In the genomic region with DNA sequence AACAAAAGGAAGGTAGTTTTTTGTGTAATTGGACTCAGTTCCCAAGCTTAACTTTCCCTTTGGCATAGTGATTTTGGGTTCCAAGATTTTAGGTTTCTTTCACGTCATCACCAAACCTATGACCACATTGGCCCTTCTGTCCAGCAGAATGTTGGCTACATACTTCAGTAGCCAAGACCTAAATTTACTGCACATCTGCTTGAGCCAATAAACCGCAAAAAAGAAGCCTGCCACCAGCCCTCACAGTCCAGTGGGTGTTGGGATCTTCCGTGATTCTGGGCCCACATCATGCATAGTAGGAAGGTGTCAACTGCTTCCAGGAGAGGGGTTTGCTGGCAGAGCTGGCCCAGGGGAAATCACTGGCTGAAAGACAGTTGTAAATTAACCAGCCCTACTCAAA, we compare ENCODE assay signal across 25 cellular contexts. TPM values are rescaled to one million over a fixed set of nuclear protein-coding genes. Genes with fewer than 3 reads are reported as not detected.
"Had no signal": no experiment of that assay in that cellular context is flagged by ENCODE, and none has a peak within 500 bp of the region (broad histone marks: within the 10 kb centered on the region; RNA-seq: fewer than 3 reads in every experiment).

No MANE protein-coding gene starts in this region.

- H3K9me3 ChIP-seq: colonic mucosa, ovary, suprapubic skin had no signal

- ATAC-seq: heart right ventricle; lower lobe of right lung; naive thymus-derived CD4-positive, alpha-beta T cell; right cardiac atrium; stimulated activated effector memory CD8-positive, alpha-beta T cell treated with anti-CD3 and anti-CD28 coated beads, Interleukin-12 subunit alpha, Interleukin-12 subunit beta, amount 100 ng/mL, for 72 hours; stimulated activated naive CD8-positive, alpha-beta T cell treated with anti-CD3 and anti-CD28 coated beads, Interleukin-15, Interleukin-2, amounts not matched to agents 100 U/mL and 50 U/mL, for 24 hours had no signal

- H3K27ac Mint-ChIP-seq: memory B cell; naive thymus-derived CD4-positive, alpha-beta T cell; stimulated activated effector memory CD8-positive, alpha-beta T cell treated with anti-CD3 and anti-CD28 coated beads, Interleukin-12 subunit alpha, Interleukin-12 subunit beta, amount 100 ng/mL, for 72 hours had no signal

- H3K4me3 ChIP-seq: colonic mucosa, heart right ventricle, left ventricle myocardium inferior, lower lobe of right lung, ovary, smooth muscle cell, suprapubic skin, tibial nerve had no signal

- H3K27ac ChIP-seq: colonic mucosa, heart right ventricle, left ventricle myocardium inferior, lower lobe of right lung, ovary, suprapubic skin, tibial nerve had no signal

- H3K36me3 Mint-ChIP-seq: stimulated activated effector memory CD8-positive, alpha-beta T cell treated with anti-CD3 and anti-CD28 coated beads, Interleukin-12 subunit alpha, Interleukin-12 subunit beta, amount 100 ng/mL, for 72 hours had no signal

- H3K4me1 ChIP-seq: colonic mucosa, heart right ventricle, left ventricle myocardium inferior, lower lobe of right lung, suprapubic skin, tibial nerve had no signal

- H3K36me3 ChIP-seq: colonic mucosa, heart right ventricle, left ventricle myocardium inferior, lower lobe of right lung, ovary, suprapubic skin, tibial nerve had no signal

- H3K4me1 Mint-ChIP-seq: neural crest cell had no signal

- H3K4me3 Mint-ChIP-seq: memory B cell; naive thymus-derived CD4-positive, alpha-beta T cell; neural crest cell; stimulated activated effector memory CD8-positive, alpha-beta T cell treated with anti-CD3 and anti-CD28 coated beads, Interleukin-12 subunit alpha, Interleukin-12 subunit beta, amount 100 ng/mL, for 72 hours had no signal

- H3K27me3 ChIP-seq: colonic mucosa, heart right ventricle, ovary, suprapubic skin, tibial nerve had no signal

- DNase-seq: caudate nucleus; colonic mucosa; dermis blood vessel endothelial cell; erythroblast; heart right ventricle; hypothalamus; kidney glomerular epithelial cell; left ventricle myocardium inferior; lower lobe of right lung; midbrain; naive thymus-derived CD4-positive, alpha-beta T cell; ovary; right cardiac atrium; stimulated activated CD4-positive, alpha-beta T cell treated with anti-CD3 and anti-CD28 coated beads, Interleukin-4, amount 100 ng/mL, for 1 hour; stimulated activated CD8-positive, alpha-beta memory T cell treated with anti-CD3 and anti-CD28 coated beads, Interleukin-4, amount 100 ng/mL, for 48 hours; stimulated activated naive CD8-positive, alpha-beta T cell treated with anti-CD3 and anti-CD28 coated beads, Interleukin-15, Interleukin-2, amounts not matched to agents 100 U/mL and 50 U/mL, for 24 hours had no signal

RNA-seq across cellular contexts. Expression of a gene that starts 57.6 kb away (rescaled TPM):
- total RNA-seq: cerebellum, endothelial cell of umbilical vein, frontal cortex, neural crest cell, smooth muscle cell had no signal
- polyA plus RNA-seq: endothelial cell of umbilical vein, smooth muscle cell had no signal
